ENCODE assay signal across 10 cellular contexts in genomic region chr2:238160206-238161129, GRCh38. TPM values are rescaled to one million over a fixed set of nuclear protein-coding genes. Genes with fewer than 3 reads are reported as not detected.
A peak's percentile ranks its signal among the peaks of the same experiment; 100 is the strongest.
DNase-seq lines count a peak whose midpoint lies in the region; ATAC-seq and TF ChIP-seq lines count a peak whose summit lies in the region.
"Had no signal": no experiment of that assay in that cellular context is flagged by ENCODE, and none has a peak within 500 bp of the region (broad histone marks: within the 10 kb centered on the region; RNA-seq: fewer than 3 reads in every experiment).

No MANE protein-coding gene starts in this region.

- no peak overlapping the region for H3K27ac ChIP-seq in A673 (ENCODE audit: low read depth, low read length, poor library complexity, severe bottlenecking)

- ATAC-seq in WTC11, result peak; percentile 36
- no peak for ATAC-seq in GM21423 (IDR thresholded peaks at IDR 0.05; ENCODE audit: unreplicated experiment)
- no peak for ATAC-seq in HG02798 (IDR thresholded peaks at IDR 0.05; ENCODE audit: poor library complexity, unreplicated experiment)

- no TSS peak for BruUV-seq in A673 (replicated peaks; lab: Mats Ljungman, UMichigan)

- H3K27ac Mint-ChIP-seq in WTC11, result no peak overlapping the region

- H3K27me3 Mint-ChIP-seq in WTC11 (ENCODE audit: low read depth), result peaks cover 56% of the 10 kb centered on the region

- intact Hi-C loops in A673 (cut with micrococcal nuclease; ENCODE audit: unreplicated experiment), result loop anchor here (5.0 kb wide), 1 partner anchor 102 kb away; no protein-coding TSS in a partner anchor

- TF ChIP-seq CTCF in A673 (conservative IDR thresholded peaks at IDR 0.05; ENCODE audit: low read depth, low read length) (peak; percentile 41), WTC11 (IDR thresholded peaks at IDR 0.05) (no peak)

- H3K4me3 ChIP-seq in A673 (ENCODE audit: low read depth, low read length, poor library complexity, severe bottlenecking), result no peak overlapping the region
- H3K4me3 ChIP-seq in H7 (ENCODE audit: insufficient read depth, low read depth, low read length), result no peak overlapping the region; the same call in 1 of the 2 replicates

- H3K9me3 Mint-ChIP-seq in WTC11, result no peaks in the 10 kb centered on the region

- no peaks in the 10 kb centered on the region for H3K9me3 ChIP-seq in A673 (ENCODE audit: low read depth, low read length, poor library complexity, severe bottlenecking)

- peak overlapping the region; percentile 71 for H3K4me3 Mint-ChIP-seq in WTC11

- H3K36me3 Mint-ChIP-seq in WTC11, result no peaks in the 10 kb centered on the region

- no peak for DNase-seq in A673 (ENCODE audit: low spot score)
- DNase-seq in H7, result peak; percentile 89
- peak; percentile 63 for DNase-seq in WTC11 (ENCODE audit: low spot score)
- DNase-seq in iPS-NIHi11 (ENCODE audit: low spot score), result peak; percentile 55
- no peak for DNase-seq in NCI-H2196 treated with DMSO at 0.1 percent for 48 hours (lab: John Stamatoyannopoulos, UW; ENCODE audit: unreplicated experiment)
- DNase-seq in stimulated activated naive CD4-positive, alpha-beta T cell (lab: John Stamatoyannopoulos, UW), result no peak

- CTCF ChIA-PET in A673 (lab: Charles Lee) (interaction anchor here (0.6 kb wide), 1 partner anchor 87 kb away, joined by 3 read pairs; no protein-coding TSS in a partner anchor), WTC11 (lab: Charles Lee) (interaction anchor here (0.8 to 2.2 kb wide), 17 partner anchors 13 to 302 kb away, joined by 3 to 35 read pairs (median 4); no protein-coding TSS in a partner anchor)

- H3K4me1 Mint-ChIP-seq in WTC11, result peaks cover 11% of the 10 kb centered on the region

- H3K36me3 ChIP-seq in A673 (ENCODE audit: insufficient read depth, low read length, poor library complexity, severe bottlenecking) (no peaks in the 10 kb centered on the region), H7 (replicated peaks; ENCODE audit: control insufficient read depth, insufficient read depth, low read length) (no peaks in the 10 kb centered on the region)

- peaks cover 6% of the 10 kb centered on the region for H3K27me3 ChIP-seq in A673 (replicated peaks; ENCODE audit: insufficient read depth, low read depth, low read length, poor library complexity)
- peaks cover 34% of the 10 kb centered on the region for H3K27me3 ChIP-seq in H7 (ENCODE audit: control insufficient read depth, insufficient read depth, low read length)

- H3K4me1 ChIP-seq in A673 (ENCODE audit: insufficient read depth, low read length, poor library complexity, severe bottlenecking), result no peaks in the 10 kb centered on the region

- POLR2A ChIA-PET in A673 (lab: Charles Lee; ENCODE audit: low non-redundant PET), result no interaction called here
- POLR2A ChIA-PET in WTC11 (lab: Charles Lee), result no interaction called here

TF ChIP-seq in WTC11, 78 proteins besides CTCF, POLR2A, EP300 and RAD21 (continues in another document):
- TF ChIP-seq, protein P1, sequence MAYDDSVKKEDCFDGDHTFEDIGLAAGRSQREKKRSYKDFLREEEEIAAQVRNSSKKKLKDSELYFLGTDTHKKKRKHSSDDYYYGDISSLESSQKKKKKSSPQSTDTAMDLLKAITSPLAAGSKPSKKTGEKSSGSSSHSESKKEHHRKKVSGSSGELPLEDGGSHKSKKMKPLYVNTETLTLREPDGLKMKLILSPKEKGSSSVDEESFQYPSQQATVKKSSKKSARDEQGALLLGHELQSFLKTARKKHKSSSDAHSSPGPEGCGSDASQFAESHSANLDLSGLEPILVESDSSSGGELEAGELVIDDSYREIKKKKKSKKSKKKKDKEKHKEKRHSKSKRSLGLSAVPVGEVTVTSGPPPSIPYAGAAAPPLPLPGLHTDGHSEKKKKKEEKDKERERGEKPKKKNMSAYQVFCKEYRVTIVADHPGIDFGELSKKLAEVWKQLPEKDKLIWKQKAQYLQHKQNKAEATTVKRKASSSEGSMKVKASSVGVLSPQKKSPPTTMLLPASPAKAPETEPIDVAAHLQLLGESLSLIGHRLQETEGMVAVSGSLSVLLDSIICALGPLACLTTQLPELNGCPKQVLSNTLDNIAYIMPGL (CRISPR knock-in tag; IDR thresholded peaks at IDR 0.05), result peak; percentile 58; the same call in 1 of the 2 replicates
- TF ChIP-seq, protein P2, sequence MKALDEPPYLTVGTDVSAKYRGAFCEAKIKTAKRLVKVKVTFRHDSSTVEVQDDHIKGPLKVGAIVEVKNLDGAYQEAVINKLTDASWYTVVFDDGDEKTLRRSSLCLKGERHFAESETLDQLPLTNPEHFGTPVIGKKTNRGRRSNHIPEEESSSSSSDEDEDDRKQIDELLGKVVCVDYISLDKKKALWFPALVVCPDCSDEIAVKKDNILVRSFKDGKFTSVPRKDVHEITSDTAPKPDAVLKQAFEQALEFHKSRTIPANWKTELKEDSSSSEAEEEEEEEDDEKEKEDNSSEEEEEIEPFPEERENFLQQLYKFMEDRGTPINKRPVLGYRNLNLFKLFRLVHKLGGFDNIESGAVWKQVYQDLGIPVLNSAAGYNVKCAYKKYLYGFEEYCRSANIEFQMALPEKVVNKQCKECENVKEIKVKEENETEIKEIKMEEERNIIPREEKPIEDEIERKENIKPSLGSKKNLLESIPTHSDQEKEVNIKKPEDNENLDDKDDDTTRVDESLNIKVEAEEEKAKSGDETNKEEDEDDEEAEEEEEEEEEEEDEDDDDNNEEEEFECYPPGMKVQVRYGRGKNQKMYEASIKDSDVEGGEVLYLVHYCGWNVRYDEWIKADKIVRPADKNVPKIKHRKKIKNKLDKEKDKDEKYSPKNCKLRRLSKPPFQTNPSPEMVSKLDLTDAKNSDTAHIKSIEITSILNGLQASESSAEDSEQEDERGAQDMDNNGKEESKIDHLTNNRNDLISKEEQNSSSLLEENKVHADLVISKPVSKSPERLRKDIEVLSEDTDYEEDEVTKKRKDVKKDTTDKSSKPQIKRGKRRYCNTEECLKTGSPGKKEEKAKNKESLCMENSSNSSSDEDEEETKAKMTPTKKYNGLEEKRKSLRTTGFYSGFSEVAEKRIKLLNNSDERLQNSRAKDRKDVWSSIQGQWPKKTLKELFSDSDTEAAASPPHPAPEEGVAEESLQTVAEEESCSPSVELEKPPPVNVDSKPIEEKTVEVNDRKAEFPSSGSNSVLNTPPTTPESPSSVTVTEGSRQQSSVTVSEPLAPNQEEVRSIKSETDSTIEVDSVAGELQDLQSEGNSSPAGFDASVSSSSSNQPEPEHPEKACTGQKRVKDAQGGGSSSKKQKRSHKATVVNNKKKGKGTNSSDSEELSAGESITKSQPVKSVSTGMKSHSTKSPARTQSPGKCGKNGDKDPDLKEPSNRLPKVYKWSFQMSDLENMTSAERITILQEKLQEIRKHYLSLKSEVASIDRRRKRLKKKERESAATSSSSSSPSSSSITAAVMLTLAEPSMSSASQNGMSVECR (CRISPR knock-in tag; IDR thresholded peaks at IDR 0.05; ENCODE audit: borderline replicate concordance), result no peak
- TF ChIP-seq OVOL2 (CRISPR knock-in tag; IDR thresholded peaks at IDR 0.05; ENCODE audit: borderline replicate concordance), result no peak
- TF ChIP-seq, protein P3, sequence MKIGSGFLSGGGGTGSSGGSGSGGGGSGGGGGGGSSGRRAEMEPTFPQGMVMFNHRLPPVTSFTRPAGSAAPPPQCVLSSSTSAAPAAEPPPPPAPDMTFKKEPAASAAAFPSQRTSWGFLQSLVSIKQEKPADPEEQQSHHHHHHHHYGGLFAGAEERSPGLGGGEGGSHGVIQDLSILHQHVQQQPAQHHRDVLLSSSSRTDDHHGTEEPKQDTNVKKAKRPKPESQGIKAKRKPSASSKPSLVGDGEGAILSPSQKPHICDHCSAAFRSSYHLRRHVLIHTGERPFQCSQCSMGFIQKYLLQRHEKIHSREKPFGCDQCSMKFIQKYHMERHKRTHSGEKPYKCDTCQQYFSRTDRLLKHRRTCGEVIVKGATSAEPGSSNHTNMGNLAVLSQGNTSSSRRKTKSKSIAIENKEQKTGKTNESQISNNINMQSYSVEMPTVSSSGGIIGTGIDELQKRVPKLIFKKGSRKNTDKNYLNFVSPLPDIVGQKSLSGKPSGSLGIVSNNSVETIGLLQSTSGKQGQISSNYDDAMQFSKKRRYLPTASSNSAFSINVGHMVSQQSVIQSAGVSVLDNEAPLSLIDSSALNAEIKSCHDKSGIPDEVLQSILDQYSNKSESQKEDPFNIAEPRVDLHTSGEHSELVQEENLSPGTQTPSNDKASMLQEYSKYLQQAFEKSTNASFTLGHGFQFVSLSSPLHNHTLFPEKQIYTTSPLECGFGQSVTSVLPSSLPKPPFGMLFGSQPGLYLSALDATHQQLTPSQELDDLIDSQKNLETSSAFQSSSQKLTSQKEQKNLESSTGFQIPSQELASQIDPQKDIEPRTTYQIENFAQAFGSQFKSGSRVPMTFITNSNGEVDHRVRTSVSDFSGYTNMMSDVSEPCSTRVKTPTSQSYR (CRISPR knock-in tag; IDR thresholded peaks at IDR 0.05), result no peak
- no peak for TF ChIP-seq IRF2 (CRISPR knock-in tag; IDR thresholded peaks at IDR 0.05; ENCODE audit: borderline replicate concordance, low read depth)
- TF ChIP-seq, protein P4, sequence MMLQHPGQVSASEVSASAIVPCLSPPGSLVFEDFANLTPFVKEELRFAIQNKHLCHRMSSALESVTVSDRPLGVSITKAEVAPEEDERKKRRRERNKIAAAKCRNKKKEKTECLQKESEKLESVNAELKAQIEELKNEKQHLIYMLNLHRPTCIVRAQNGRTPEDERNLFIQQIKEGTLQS (CRISPR knock-in tag; conservative IDR thresholded peaks at IDR 0.05), result no peak

RNA-seq across cellular contexts. Expression of gene ERFE, which starts 1.7 kb away (rescaled TPM):
- total RNA-seq in A673 (2021), result 6.1 and 8.6 TPM in 2 replicates
- 8.8 and 11.2 TPM in 2 replicates for total RNA-seq in H7 (2014; rRNA removed; shearing (Covaris generic))
- total RNA-seq in WTC11 (2021), result 4.5 to 6.3 TPM (median 6.0 TPM) in 3 replicates
- total RNA-seq: T-helper 1 cell treated with Interleukin-12 subunit alpha and Interleukin-12 subunit beta and Interleukin-4 antibody, amounts not matched to agents 30 ng/mL and 1 ng/mL, for 36 hours had no signal

RNA-seq across cellular contexts. Expression of gene KLHL30, which starts 22.0 kb away (rescaled TPM):
- total RNA-seq in A673 (2021) (0.09 TPM in 1 of 2 replicates, not detected in the other), WTC11 (2021) (0.07 TPM in 1 of 3 replicates, not detected in the others)
- total RNA-seq in H7 (2014; rRNA removed; shearing (Covaris generic)), result 0.04 and 0.10 TPM in 2 replicates
- total RNA-seq: endothelial cell of umbilical vein; T-helper 1 cell treated with Interleukin-12 subunit alpha and Interleukin-12 subunit beta and Interleukin-4 antibody, amounts not matched to agents 30 ng/mL and 1 ng/mL, for 36 hours had no signal

RNA-seq across cellular contexts. Expression of gene ILKAP, which starts 43.0 kb away (rescaled TPM):
- total RNA-seq in A673 (2021), result 65.1 and 71.6 TPM in 2 replicates
- 12.8 and 18.5 TPM in 2 replicates for total RNA-seq in H7 (2014; rRNA removed; shearing (Covaris generic))
- total RNA-seq in WTC11 (2021), result 26.4 to 32.7 TPM (median 26.7 TPM) in 3 replicates

Comparison
In these comparisons a context has a peak if more than half of its experiments do, and no peak if none do; other contexts are left out.
1. DNase-seq: peak in H7 (single experiment), WTC11 (single experiment) and iPS-NIHi11 (single experiment); none in A673 (single experiment), NCI-H2196 treated with DMSO at 0.1 percent for 48 hours (single experiment) and stimulated activated naive CD4-positive, alpha-beta T cell (0 of 6).